In the genomic region with DNA sequence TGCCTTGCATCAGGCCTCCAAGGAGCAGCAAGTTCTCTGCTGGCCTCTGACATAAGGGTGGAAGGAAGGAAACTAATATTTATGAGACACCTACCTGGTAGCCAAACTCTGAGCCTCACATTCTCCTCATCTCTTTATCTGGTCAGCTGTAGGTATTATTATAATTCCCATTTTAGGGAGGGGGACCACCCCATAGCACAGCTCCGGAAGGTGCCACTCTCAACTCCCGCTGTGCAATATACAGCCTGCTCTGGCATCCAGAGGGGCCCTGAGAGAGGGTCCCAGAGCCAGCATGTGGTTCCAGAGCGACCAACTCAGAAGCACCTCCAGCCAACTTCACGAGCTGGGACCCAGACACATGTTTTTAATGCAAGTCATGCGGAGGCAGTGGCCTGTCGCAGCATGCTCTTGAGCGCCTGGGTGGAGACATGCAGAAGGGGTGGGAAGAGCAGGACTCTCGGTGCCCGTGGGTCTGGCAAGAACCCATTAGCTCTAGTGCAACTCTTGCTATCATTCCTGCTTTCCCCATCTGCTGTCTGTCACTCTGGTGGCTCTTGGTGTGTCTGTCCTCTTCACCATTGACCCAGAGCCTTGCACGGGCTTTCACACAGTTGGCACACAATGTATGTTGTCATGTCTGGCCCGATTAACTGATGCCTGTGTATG, we compare ENCODE assay signal across 20 cellular contexts. TPM values are rescaled to one million over a fixed set of nuclear protein-coding genes. Genes with fewer than 3 reads are reported as not detected.
A peak's percentile ranks its signal among the peaks of the same experiment; 100 is the strongest.
DNase-seq lines count a peak whose midpoint lies in the region; ATAC-seq and TF ChIP-seq lines count a peak whose summit lies in the region.
"Had no signal": no experiment of that assay in that cellular context is flagged by ENCODE, and none has a peak within 500 bp of the region (broad histone marks: within the 10 kb centered on the region; RNA-seq: fewer than 3 reads in every experiment).

No MANE protein-coding gene starts in this region.

- H3K9me3 ChIP-seq in Caco-2 (no peaks in the 10 kb centered on the region), SJCRH30 (replicated peaks) (no peaks in the 10 kb centered on the region), left ventricle myocardium inferior (replicated peaks) (no peaks in the 10 kb centered on the region), parathyroid adenoma (ENCODE audit: control insufficient read depth, low read length) (no peaks in the 10 kb centered on the region), upper lobe of right lung (no peaks in the 10 kb centered on the region)
- H3K9me3 ChIP-seq in CD8-positive, alpha-beta T cell (ENCODE audit: low read length): no peaks in the 10 kb centered on the region
- H3K9me3 ChIP-seq: transverse colon had no signal

- H3K4me3 ChIP-seq in Caco-2 (ENCODE audit: low read depth, low read length) (no peak overlapping the region), SJCRH30 (peak overlapping the region; percentile 11), left ventricle myocardium inferior (no peak overlapping the region), parathyroid adenoma (ENCODE audit: low read depth, low read length) (no peak overlapping the region), upper lobe of right lung (no peak overlapping the region)
- H3K4me3 ChIP-seq in CD8-positive, alpha-beta T cell (ENCODE audit: low read depth, low read length): no peak overlapping the region
- H3K4me3 ChIP-seq: transverse colon had no signal

- H3K4me1 ChIP-seq in Caco-2: peaks cover 34% of the 10 kb centered on the region
- peaks cover 57% of the 10 kb centered on the region for H3K4me1 ChIP-seq in SJCRH30
- H3K4me1 ChIP-seq in left ventricle myocardium inferior: peaks cover 33% of the 10 kb centered on the region
- no peaks in the 10 kb centered on the region for H3K4me1 ChIP-seq in parathyroid adenoma
- H3K4me1 ChIP-seq in CD8-positive, alpha-beta T cell (ENCODE audit: insufficient read depth, low read length): no peaks in the 10 kb centered on the region
- no peaks in the 10 kb centered on the region for H3K4me1 ChIP-seq in upper lobe of right lung

- no peaks in the 10 kb centered on the region for H3K9me3 Mint-ChIP-seq in Caco-2 (ENCODE audit: unreplicated experiment)
- H3K9me3 Mint-ChIP-seq in CD8-positive, alpha-beta T cell: no peaks in the 10 kb centered on the region
- H3K9me3 Mint-ChIP-seq: naive thymus-derived CD8-positive, alpha-beta T cell had no signal

- BruUV-seq in Caco-2 (replicated peaks; lab: Mats Ljungman, UMichigan): no TSS peak

- CTCF ChIA-PET in Caco-2 (lab: Charles Lee): interaction anchor here (0.8 kb wide), 1 partner anchor 18 kb away, joined by 3 read pairs; no protein-coding TSS in a partner anchor
- CTCF ChIA-PET in CD8-positive, alpha-beta T cell (lab: Charles Lee): interaction anchor here (3.0 kb wide), 1 partner anchor 29 kb away, joined by 13 read pairs; no protein-coding TSS in a partner anchor

- no peak overlapping the region for H3K4me3 Mint-ChIP-seq in Caco-2 (ENCODE audit: unreplicated experiment)
- H3K4me3 Mint-ChIP-seq in CD8-positive, alpha-beta T cell: no peak overlapping the region
- H3K4me3 Mint-ChIP-seq: activated CD8-positive, alpha-beta T cell treated with anti-CD3 and anti-CD28 coated beads, Interleukin-2, amount 10 ng/mL, durations not matched to agents 7 days and 5 days; naive thymus-derived CD8-positive, alpha-beta T cell had no signal

- POLR2A ChIA-PET in Caco-2 (lab: Charles Lee): no interaction called here
- POLR2A ChIA-PET in CD8-positive, alpha-beta T cell (lab: Charles Lee): no interaction called here

- H3K9ac ChIP-seq in parathyroid adenoma: no peak overlapping the region

- H3K36me3 Mint-ChIP-seq in Caco-2 (ENCODE audit: insufficient read depth, unreplicated experiment): no peaks in the 10 kb centered on the region
- H3K36me3 Mint-ChIP-seq in CD8-positive, alpha-beta T cell: no peaks in the 10 kb centered on the region
- H3K36me3 Mint-ChIP-seq: naive thymus-derived CD8-positive, alpha-beta T cell had no signal

- ATAC-seq in CD8-positive, alpha-beta T cell: no peak
- ATAC-seq in upper lobe of right lung: no peak
- ATAC-seq: activated CD8-positive, alpha-beta T cell treated with anti-CD3 and anti-CD28 coated beads, Interleukin-2, amount 10 ng/mL, durations not matched to agents 7 days and 5 days; naive thymus-derived CD8-positive, alpha-beta T cell had no signal

- intact Hi-C loops in Caco-2 (cut with micrococcal nuclease; ENCODE audit: unreplicated experiment) (no loop called here), left ventricle myocardium inferior (cut with micrococcal nuclease) (no loop called here), upper lobe of right lung (cut with DNase I) (no loop called here)
- intact Hi-C loops in CD8-positive, alpha-beta T cell (cut with DNase I, micrococcal nuclease): no loop called here

- peak overlapping the region; percentile 81 for H3K27ac Mint-ChIP-seq in Caco-2 (ENCODE audit: unreplicated experiment)
- no peak overlapping the region for H3K27ac Mint-ChIP-seq in CD8-positive, alpha-beta T cell
- H3K27ac Mint-ChIP-seq: activated CD8-positive, alpha-beta T cell treated with anti-CD3 and anti-CD28 coated beads, Interleukin-2, amount 10 ng/mL, durations not matched to agents 7 days and 5 days had no signal

- in situ Hi-C loops in GM13976 (cut with MboI; ENCODE audit: low sequenced_read_pairs, unreplicated experiment): no loop called here

- H3K27me3 Mint-ChIP-seq in Caco-2 (ENCODE audit: insufficient read depth, unreplicated experiment): no peaks in the 10 kb centered on the region
- H3K27me3 Mint-ChIP-seq in CD8-positive, alpha-beta T cell (ENCODE audit: low read depth): peaks cover 3% of the 10 kb centered on the region

- no peak overlapping the region for H2AFZ ChIP-seq in parathyroid adenoma

- no peak overlapping the region for H3K4me2 ChIP-seq in parathyroid adenoma (ENCODE audit: low read length)

- H3K79me2 ChIP-seq in parathyroid adenoma: no peaks in the 10 kb centered on the region

- no peak for TF ChIP-seq CTCF in Caco-2 (IDR thresholded peaks at IDR 0.05; ENCODE audit: insufficient read depth in 1 of 2, low read depth in 1 of 2, low read length in 1 of 2, severe bottlenecking in 1 of 2, unreplicated experiment in 1 of 2)
- TF ChIP-seq CTCF in left ventricle myocardium inferior (IDR thresholded peaks at IDR 0.05; ENCODE audit: borderline replicate concordance): no peak
- TF ChIP-seq CTCF in parathyroid adenoma (IDR thresholded peaks at IDR 0.05): no peak
- TF ChIP-seq CTCF in CD8-positive, alpha-beta T cell (IDR thresholded peaks at IDR 0.05): no peak
- no peak for TF ChIP-seq CTCF in GM13976 (IDR thresholded peaks at IDR 0.05; ENCODE audit: borderline replicate concordance, control extremely low read depth, extremely low read depth, insufficient read depth, missing control alignments)
- TF ChIP-seq CTCF in upper lobe of right lung (IDR thresholded peaks at IDR 0.05): no peak

- H3K4me1 Mint-ChIP-seq in Caco-2 (ENCODE audit: low read depth, unreplicated experiment): peaks cover 30% of the 10 kb centered on the region
- no peaks in the 10 kb centered on the region for H3K4me1 Mint-ChIP-seq in CD8-positive, alpha-beta T cell (ENCODE audit: low read depth)
- H3K4me1 Mint-ChIP-seq: naive thymus-derived CD8-positive, alpha-beta T cell had no signal

- H3K27ac ChIP-seq in SJCRH30 (peak overlapping the region; percentile 99), left ventricle myocardium inferior (replicated peaks) (peak overlapping the region; percentile 77), parathyroid adenoma (peak overlapping the region; percentile 4), upper lobe of right lung (no peak overlapping the region)
- H3K27ac ChIP-seq in CD8-positive, alpha-beta T cell (ENCODE audit: low read depth, low read length): no peak overlapping the region

- DNase-seq in Caco-2 (no peak), SJCRH30 (peak; percentile 35 to 49), left ventricle myocardium inferior (no peak), GM13976 (ENCODE audit: low spot score) (no peak), HuH-7.5 (ENCODE audit: low spot score) (no peak), upper lobe of right lung (no peak)
- no peak for DNase-seq in CD8-positive, alpha-beta T cell
- DNase-seq: activated CD8-positive, alpha-beta T cell treated with anti-CD3 and anti-CD28 coated beads, Interleukin-2, amount 10 ng/mL, durations not matched to agents 7 days and 5 days; amygdala; hypothalamus; MV-4-11; naive thymus-derived CD8-positive, alpha-beta T cell; NCI-H2227 treated with DMSO at 0.1 percent for 48 hours; stimulated activated CD4-positive, alpha-beta T cell treated with anti-CD3 and anti-CD28 coated beads, Interleukin-2, amount 100 ng/mL, for 48 hours; stimulated activated CD8-positive, alpha-beta memory T cell treated with anti-CD3 and anti-CD28 coated beads, Interleukin-4, amount 100 ng/mL, for 48 hours had no signal

- no peaks in the 10 kb centered on the region for H3K36me3 ChIP-seq in Caco-2 (ENCODE audit: control insufficient read depth, insufficient read depth, low read length)
- H3K36me3 ChIP-seq in SJCRH30: no peaks in the 10 kb centered on the region
- no peaks in the 10 kb centered on the region for H3K36me3 ChIP-seq in left ventricle myocardium inferior
- H3K36me3 ChIP-seq in parathyroid adenoma (ENCODE audit: control insufficient read depth, insufficient read depth, low read length): no peaks in the 10 kb centered on the region
- no peaks in the 10 kb centered on the region for H3K36me3 ChIP-seq in CD8-positive, alpha-beta T cell (ENCODE audit: insufficient read depth, low read length)
- H3K36me3 ChIP-seq in upper lobe of right lung: no peaks in the 10 kb centered on the region
- H3K36me3 ChIP-seq: transverse colon had no signal

- H3K27me3 ChIP-seq in Caco-2 (replicated peaks; ENCODE audit: control insufficient read depth, insufficient read depth, low read length) (no peaks in the 10 kb centered on the region), SJCRH30 (no peaks in the 10 kb centered on the region), left ventricle myocardium inferior (ENCODE audit: low read depth) (no peaks in the 10 kb centered on the region), parathyroid adenoma (ENCODE audit: control insufficient read depth, insufficient read depth, low read length) (no peaks in the 10 kb centered on the region), upper lobe of right lung (no peaks in the 10 kb centered on the region)
- H3K27me3 ChIP-seq in CD8-positive, alpha-beta T cell (ENCODE audit: insufficient read depth, low read length): no peaks in the 10 kb centered on the region
- H3K27me3 ChIP-seq: transverse colon had no signal

RNA-seq across cellular contexts. Expression of gene MYMX, which starts 15.0 kb away (rescaled TPM):
- total RNA-seq in Caco-2 (2022) (not detected in 2 replicates), left ventricle myocardium inferior (0.36 TPM), upper lobe of right lung (0.52 TPM)
- total RNA-seq in SJCRH30 (2014; rRNA removed; shearing (Covaris generic)): 106 and 116 TPM in 2 replicates
- total RNA-seq in CD8-positive, alpha-beta T cell: not detected
- total RNA-seq: activated CD8-positive, alpha-beta T cell treated with anti-CD3 and anti-CD28 coated beads, Interleukin-2, amount 10 ng/mL, durations not matched to agents 7 days and 5 days; chondrocyte; endothelial cell of umbilical vein; liver; naive thymus-derived CD8-positive, alpha-beta T cell had no signal

RNA-seq across cellular contexts. Expression of gene SLC29A1, which starts 21.6 kb away (rescaled TPM):
- total RNA-seq in Caco-2 (2022) (80.7 and 81.3 TPM in 2 replicates), left ventricle myocardium inferior (154 TPM), upper lobe of right lung (59.8 TPM)
- 102 and 109 TPM in 2 replicates for total RNA-seq in SJCRH30 (2014; rRNA removed; shearing (Covaris generic))
- total RNA-seq in CD8-positive, alpha-beta T cell: 1 to 10 TPM in 1 of 2 experiments, under 1 TPM in 1; 0.79 to 1.2 TPM

RNA-seq across cellular contexts. Expression of gene CAPN11, which starts 43.2 kb away (rescaled TPM):
- not detected in 2 replicates for total RNA-seq in Caco-2 (2022)
- total RNA-seq in SJCRH30 (2014; rRNA removed; shearing (Covaris generic)): 0.20 and 0.97 TPM in 2 replicates
- 0.25 TPM for total RNA-seq in left ventricle myocardium inferior
- total RNA-seq in CD8-positive, alpha-beta T cell: under 1 TPM; 0.22 to 0.27 TPM
- 1.6 TPM for total RNA-seq in upper lobe of right lung
- total RNA-seq: naive thymus-derived CD8-positive, alpha-beta T cell had no signal

RNA-seq across cellular contexts. Expression of gene HSP90AB1, which starts 45.1 kb away (rescaled TPM):
- total RNA-seq in Caco-2 (2022) (967 and 1,046 TPM in 2 replicates), left ventricle myocardium inferior (786 TPM), upper lobe of right lung (660 TPM)
- total RNA-seq in SJCRH30 (2014; rRNA removed; shearing (Covaris generic)): 1,351 and 1,358 TPM in 2 replicates
- total RNA-seq in CD8-positive, alpha-beta T cell: 100 to 1,000 TPM; 561 to 585 TPM

RNA-seq across cellular contexts. Expression of gene SLC35B2, which starts 55.6 kb away (rescaled TPM):
- total RNA-seq in Caco-2 (2022) (44.6 and 44.8 TPM in 2 replicates), left ventricle myocardium inferior (20.2 TPM), upper lobe of right lung (32.3 TPM)
- total RNA-seq in SJCRH30 (2014; rRNA removed; shearing (Covaris generic)): 27.8 and 28.5 TPM in 2 replicates
- total RNA-seq in CD8-positive, alpha-beta T cell: 1 to 10 TPM; 6.3 to 6.4 TPM

Comparison
In these comparisons a context has a peak if more than half of its experiments do, and no peak if none do; other contexts are left out.
1. DNase-seq: peak in SJCRH30 (2 of 2); none in Caco-2 (0 of 2), left ventricle myocardium inferior (single experiment), CD8-positive, alpha-beta T cell (0 of 7), GM13976 (single experiment), HuH-7.5 (single experiment) and upper lobe of right lung (single experiment).
2. H3K27ac ChIP-seq: peak in SJCRH30 (single experiment), left ventricle myocardium inferior (single experiment) and parathyroid adenoma (single experiment); none in CD8-positive, alpha-beta T cell (single experiment) and upper lobe of right lung (single experiment).
3. RNA of gene MYMX, which starts 15.0 kb away (total RNA-seq): 106 to 116 TPM in SJCRH30; 0.52 TPM in upper lobe of right lung (single experiment), 0.36 TPM in left ventricle myocardium inferior (single experiment), not detected in Caco-2 and not detected in CD8-positive, alpha-beta T cell; every median in the first group is over 10 times any median in the second.
4. RNA of gene SLC29A1, which starts 21.6 kb away (total RNA-seq): 154 TPM in left ventricle myocardium inferior (single experiment), 102 to 109 TPM in SJCRH30, 80.7 to 81.3 TPM in Caco-2 and 59.8 TPM in upper lobe of right lung (single experiment); 0.79 to 1.2 TPM in CD8-positive, alpha-beta T cell; every median in the first group is over 10 times any median in the second.